Comparison of ENCODE assay signal across 10 cellular contexts in genomic region chr19:7349961-7350711, GRCh38. TPM values are rescaled to one million over a fixed set of nuclear protein-coding genes. Genes with fewer than 3 reads are reported as not detected.
DNase-seq lines count a peak whose midpoint lies in the region; ATAC-seq, FAIRE-seq and TF ChIP-seq lines count a peak whose summit lies in the region.
"Had no signal": no experiment of that assay in that cellular context is flagged by ENCODE, and none has a peak within 500 bp of the region (broad histone marks: within the 10 kb centered on the region; RNA-seq: fewer than 3 reads in every experiment).

No MANE protein-coding gene starts in this region.

- H3K9me3 ChIP-seq in Peyer's patch (peaks cover 0 to 9% (median 0%) of the 10 kb centered on the region in 4 donors), spleen (peaks cover 0 to 15% (median 10%) of the 10 kb centered on the region in 8 donors)

- DNase-seq in GM12891 (ENCODE audit: insufficient read length, low spot score) (no peak), Peyer's patch (peak in 2 of 3 donors; percentile 87 to 89), spleen (peak; percentile 93), NCI-H2227 (lab: John Stamatoyannopoulos, UW; ENCODE audit: unreplicated experiment) (no peak), NK-92 (lab: John Stamatoyannopoulos, UW; ENCODE audit: unreplicated experiment) (no peak), brain microvascular endothelial cell (no peak), left cardiac atrium (no peak)
- DNase-seq in activated T-helper 2 cell treated with anti-CD3 and anti-CD28 coated beads, Interferon-gamma antibody, Interleukin-2, Interleukin-4, amounts not matched to agents 10 μg/mL and 5 μg/mL and 100 μg/mL, durations not matched to agents 14 hours and 24 hours and 36 hours (ENCODE audit: low spot score), result peak; percentile 28

- H3K4me1 ChIP-seq in Peyer's patch, result peaks cover 0 to 15% (median 3%) of the 10 kb centered on the region in 4 donors
- peaks cover 11 to 85% (median 66%) of the 10 kb centered on the region in 6 donors for H3K4me1 ChIP-seq in spleen

- H3K27ac ChIP-seq in Peyer's patch (peak overlapping the region in 3 of 4 donors; percentile 30 to 92 (median 68)), spleen (peak overlapping the region; percentile 67 to 96 (median 89)), brain microvascular endothelial cell (no peak overlapping the region)

- H3K36me3 ChIP-seq in Peyer's patch, result no peaks in the 10 kb centered on the region
- peaks cover 0 to 26% (median under 1%) of the 10 kb centered on the region in 6 donors for H3K36me3 ChIP-seq in spleen
- no peaks in the 10 kb centered on the region for H3K36me3 ChIP-seq in brain microvascular endothelial cell (replicated peaks)

- TF ChIP-seq POLR2A in GM12891 (IDR thresholded peaks at IDR 0.05; ENCODE audit: low read depth, low read length) (no peak), Peyer's patch (IDR thresholded peaks at IDR 0.05) (no peak), spleen (IDR thresholded peaks at IDR 0.05) (peak in 2 of 3 donors; percentile 25 to 72)

- peak overlapping the region; percentile 88 for H3K27ac Mint-ChIP-seq in activated T-helper 2 cell treated with anti-CD3 and anti-CD28 coated beads, Interferon-gamma antibody, Interleukin-2, Interleukin-4, amounts not matched to agents 10 μg/mL and 5 μg/mL and 100 μg/mL, durations not matched to agents 14 hours and 24 hours and 36 hours

- H3K4me1 Mint-ChIP-seq in activated T-helper 2 cell treated with anti-CD3 and anti-CD28 coated beads, Interferon-gamma antibody, Interleukin-2, Interleukin-4, amounts not matched to agents 10 μg/mL and 5 μg/mL and 100 μg/mL, durations not matched to agents 14 hours and 24 hours and 36 hours (ENCODE audit: low read depth), result peaks cover 46% of the 10 kb centered on the region

- H3K36me3 Mint-ChIP-seq in activated T-helper 2 cell treated with anti-CD3 and anti-CD28 coated beads, Interferon-gamma antibody, Interleukin-2, Interleukin-4, amounts not matched to agents 10 μg/mL and 5 μg/mL and 100 μg/mL, durations not matched to agents 14 hours and 24 hours and 36 hours (ENCODE audit: low read depth), result peaks cover 20% of the 10 kb centered on the region

- H3K9me3 Mint-ChIP-seq in activated T-helper 2 cell treated with anti-CD3 and anti-CD28 coated beads, Interferon-gamma antibody, Interleukin-2, Interleukin-4, amounts not matched to agents 10 μg/mL and 5 μg/mL and 100 μg/mL, durations not matched to agents 14 hours and 24 hours and 36 hours, result peaks cover 14% of the 10 kb centered on the region

- no peaks in the 10 kb centered on the region for H3K27me3 Mint-ChIP-seq in activated T-helper 2 cell treated with anti-CD3 and anti-CD28 coated beads, Interferon-gamma antibody, Interleukin-2, Interleukin-4, amounts not matched to agents 10 μg/mL and 5 μg/mL and 100 μg/mL, durations not matched to agents 14 hours and 24 hours and 36 hours (ENCODE audit: low read depth)

- 22 to 47% (median 33%) methylated on average over 8 of the region's 8 CpGs for WGBS in spleen, 5 donors

- TF ChIP-seq CTCF in Peyer's patch (IDR thresholded peaks at IDR 0.05) (no peak), spleen (IDR thresholded peaks at IDR 0.05 in 8 of 11, conservative IDR thresholded peaks at IDR 0.05 in 3 of 11) (no peak), brain microvascular endothelial cell (IDR thresholded peaks at IDR 0.05; ENCODE audit: low read depth, low read length, missing control alignments) (no peak)

- no peak for ATAC-seq in left cardiac atrium

- H3K4me3 ChIP-seq in Peyer's patch (peak overlapping the region in 3 of 4 donors; percentile 29 to 61 (median 38)), spleen (peak overlapping the region; percentile 44 to 88 (median 59)), brain microvascular endothelial cell (ENCODE audit: low read depth, low read length) (no peak overlapping the region)

- intact Hi-C loops in activated T-helper 2 cell treated with anti-CD3 and anti-CD28 coated beads, Interferon-gamma antibody, Interleukin-2, Interleukin-4, amounts not matched to agents 10 μg/mL and 5 μg/mL and 100 μg/mL, durations not matched to agents 14 hours and 24 hours and 36 hours (cut with micrococcal nuclease), result no loop called here
- intact Hi-C loops in spleen (cut with DNase I; ENCODE audit: low total_unique reads) (no loop called here), left cardiac atrium (cut with DNase I) (loop anchor here (10.0 kb wide), 3 partner anchors 325 to 445 kb away; partner anchors contain the start of genes MCEMP1 (in 1 of the 2) and TRAPPC5 (in 1 of the 2))

- no peaks in the 10 kb centered on the region for H3K27me3 ChIP-seq in Peyer's patch
- no peaks in the 10 kb centered on the region for H3K27me3 ChIP-seq in spleen (replicated peaks in 1 of 7)
- H3K27me3 ChIP-seq in brain microvascular endothelial cell (replicated peaks), result no peaks in the 10 kb centered on the region

- in situ Hi-C loops in brain microvascular endothelial cell (cut with HindIII; ENCODE audit: low pct_ligation_motif_present, low sequenced_read_pairs), result no loop called here

- H3K4me3 Mint-ChIP-seq in activated T-helper 2 cell treated with anti-CD3 and anti-CD28 coated beads, Interferon-gamma antibody, Interleukin-2, Interleukin-4, amounts not matched to agents 10 μg/mL and 5 μg/mL and 100 μg/mL, durations not matched to agents 14 hours and 24 hours and 36 hours (ENCODE audit: low read depth), result peak overlapping the region; percentile 84

- peak; percentile 84 for FAIRE-seq in GM12891 (lab: Jason Lieb, UNC)
- FAIRE-seq: endothelial cell of umbilical vein, H1 had no signal

TF ChIP-seq in GM12891, 5 proteins besides CTCF, POLR2A, EP300 and RAD21:
- no peak for TF ChIP-seq SPI1 (IDR thresholded peaks at IDR 0.05; ENCODE audit: low read depth, low read length)
- TF ChIP-seq POU2F2 (IDR thresholded peaks at IDR 0.05; ENCODE audit: low read depth, low read length), result no peak
- no peak for TF ChIP-seq TAF1 (IDR thresholded peaks at IDR 0.05; ENCODE audit: low read depth, low read length)
- no peak for TF ChIP-seq PAX5 (IDR thresholded peaks at IDR 0.05; ENCODE audit: insufficient read depth, low read length, severe bottlenecking)
- TF ChIP-seq POLR2AphosphoS5 (IDR thresholded peaks at IDR 0.05; ENCODE audit: low read depth, low read length), result no peak

RNA-seq across cellular contexts. Expression of gene ARHGEF18, which starts 1.4 kb away (rescaled TPM):
- polyA plus RNA-seq in GM12891 (2012; ENCODE audit: low read depth, missing spikeins), result 14.0 TPM
- 100 to 1,000 TPM in 3 of 4 donors, 10 to 100 TPM in 1; 75.9 to 139 (median 111) TPM for total RNA-seq in Peyer's patch
- total RNA-seq in activated T-helper 2 cell treated with anti-CD3 and anti-CD28 coated beads, Interferon-gamma antibody, Interleukin-2, Interleukin-4, amounts not matched to agents 10 μg/mL and 5 μg/mL and 100 μg/mL, durations not matched to agents 14 hours and 24 hours and 36 hours, result 42.5 and 44.4 TPM in 2 replicates
- 10 to 100 TPM; 60.2 to 79.8 (median 71.1) TPM for total RNA-seq in spleen
- polyA plus RNA-seq in spleen, result 10 to 100 TPM; 24.3 to 56.9 (median 38.1) TPM
- 10 to 100 TPM in 1 of 2 donors, 1 to 10 TPM in 1; 9.9 to 11.7 TPM for total RNA-seq in left cardiac atrium

RNA-seq across cellular contexts. Expression of gene INSR, which starts 55.9 kb away (rescaled TPM):
- polyA plus RNA-seq in GM12891 (2012; ENCODE audit: low read depth, missing spikeins), result 11.9 TPM
- total RNA-seq in Peyer's patch (100 to 1,000 TPM; 125 to 191 (median 167) TPM), spleen (100 to 1,000 TPM; 202 to 467 (median 368) TPM), left cardiac atrium (10 to 100 TPM; 44.6 to 52.9 TPM)
- 2.4 TPM in 2 replicates for total RNA-seq in activated T-helper 2 cell treated with anti-CD3 and anti-CD28 coated beads, Interferon-gamma antibody, Interleukin-2, Interleukin-4, amounts not matched to agents 10 μg/mL and 5 μg/mL and 100 μg/mL, durations not matched to agents 14 hours and 24 hours and 36 hours
- polyA plus RNA-seq in spleen, result 10 to 100 TPM in 2 of 3 donors, 1 to 10 TPM in 1; 7.6 to 21.5 (median 20.7) TPM

Comparison
In these comparisons a context has a peak if more than half of its experiments do, and no peak if none do; other contexts are left out.
1. DNase-seq: peak in Peyer's patch (2 of 3), activated T-helper 2 cell treated with anti-CD3 and anti-CD28 coated beads, Interferon-gamma antibody, Interleukin-2, Interleukin-4, amounts not matched to agents 10 μg/mL and 5 μg/mL and 100 μg/mL, durations not matched to agents 14 hours and 24 hours and 36 hours (single experiment) and spleen (single experiment); none in GM12891 (single experiment), NCI-H2227 (single experiment), NK-92 (single experiment), brain microvascular endothelial cell (single experiment) and left cardiac atrium (single experiment).
2. POLR2A ChIP-seq: peak in spleen (2 of 3); none in GM12891 (single experiment) and Peyer's patch (0 of 2).
3. RNA of gene INSR, which starts 55.9 kb away (total RNA-seq): 202 to 467 TPM in spleen, 125 to 191 TPM in Peyer's patch and 44.6 to 52.9 TPM in left cardiac atrium; 2.4 TPM in activated T-helper 2 cell treated with anti-CD3 and anti-CD28 coated beads, Interferon-gamma antibody, Interleukin-2, Interleukin-4, amounts not matched to agents 10 μg/mL and 5 μg/mL and 100 μg/mL, durations not matched to agents 14 hours and 24 hours and 36 hours; every median in the first group is over 10 times any median in the second.
4. intact Hi-C loops: an anchor here in left cardiac atrium (10.0 kb wide); none called in activated T-helper 2 cell treated with anti-CD3 and anti-CD28 coated beads, Interferon-gamma antibody, Interleukin-2, Interleukin-4, amounts not matched to agents 10 μg/mL and 5 μg/mL and 100 μg/mL, durations not matched to agents 14 hours and 24 hours and 36 hours and spleen.